In genomic region chr9:113621309-113621791, GRCh38 we compare ENCODE assay signal across 8 cellular contexts.
A peak's percentile ranks its signal among the peaks of the same experiment; 100 is the strongest.
DNase-seq lines count a peak whose midpoint lies in the region; ATAC-seq and TF ChIP-seq lines count a peak whose summit lies in the region.

No MANE protein-coding gene starts in this region.

- peak overlapping the region; percentile 80 for H3K9ac ChIP-seq in HUES6 (ENCODE audit: low read length)
- H3K9ac ChIP-seq in colonic mucosa (ENCODE audit: low read depth in 2 of 2, low read length in 2 of 2), result no peak overlapping the region

- no peaks in the 10 kb centered on the region for H3K9me3 ChIP-seq in HUES6 (ENCODE audit: control insufficient read depth, insufficient read depth, low read depth, low read length)
- no peaks in the 10 kb centered on the region for H3K9me3 ChIP-seq in colonic mucosa
- H3K9me3 ChIP-seq in left lung, result no peaks in the 10 kb centered on the region
- no peaks in the 10 kb centered on the region for H3K9me3 ChIP-seq in thoracic aorta
- H3K9me3 ChIP-seq in CD4-positive, alpha-beta memory T cell (ENCODE audit: control insufficient read depth in 1 of 2, low read length in 2 of 2), result no peaks in the 10 kb centered on the region

- TF ChIP-seq CTCF in colonic mucosa (IDR thresholded peaks at IDR 0.05) (no peak), left lung (IDR thresholded peaks at IDR 0.05) (no peak), thoracic aorta (IDR thresholded peaks at IDR 0.05) (no peak)

- H3K27me3 ChIP-seq in HUES6 (ENCODE audit: control insufficient read depth, insufficient read depth, low read length), result no peaks in the 10 kb centered on the region
- no peaks in the 10 kb centered on the region for H3K27me3 ChIP-seq in colonic mucosa
- H3K27me3 ChIP-seq in left lung, result no peaks in the 10 kb centered on the region
- H3K27me3 ChIP-seq in thoracic aorta (replicated peaks; ENCODE audit: insufficient read depth), result no peaks in the 10 kb centered on the region
- H3K27me3 ChIP-seq in CD4-positive, alpha-beta memory T cell (ENCODE audit: insufficient read depth, low read length), result no peaks in the 10 kb centered on the region

- intact Hi-C loops in colonic mucosa (cut with DNase I), result no loop called here
- intact Hi-C loops in left lung (cut with DNase I), result no loop called here
- intact Hi-C loops in CD4-positive, alpha-beta memory T cell (cut with micrococcal nuclease), result no loop called here

- H3K27me3 Mint-ChIP-seq in CD4-positive, alpha-beta memory T cell, result peaks cover 0 to 7% of the 10 kb centered on the region in 2 donors

- H3K36me3 ChIP-seq in HUES6 (ENCODE audit: control insufficient read depth, insufficient read depth, low read length), result no peaks in the 10 kb centered on the region
- H3K36me3 ChIP-seq in colonic mucosa, result no peaks in the 10 kb centered on the region
- H3K36me3 ChIP-seq in left lung, result no peaks in the 10 kb centered on the region
- no peaks in the 10 kb centered on the region for H3K36me3 ChIP-seq in thoracic aorta
- H3K36me3 ChIP-seq in CD4-positive, alpha-beta memory T cell (ENCODE audit: insufficient read depth, low read length), result no peaks in the 10 kb centered on the region

- H3K27ac ChIP-seq in HUES6 (ENCODE audit: low read depth, low read length) (peak overlapping the region; percentile 90; the same call in 1 of the 2 replicates), colonic mucosa (peak overlapping the region; percentile 14), left lung (peak overlapping the region; percentile 69 to 80), thoracic aorta (peak overlapping the region; percentile 97 to 99)
- no peak overlapping the region for H3K27ac ChIP-seq in CD4-positive, alpha-beta memory T cell (ENCODE audit: low read depth, low read length)

- H3K4me3 ChIP-seq in HUES6 (ENCODE audit: low read depth, low read length), result no peak overlapping the region
- no peak overlapping the region for H3K4me3 ChIP-seq in colonic mucosa
- no peak overlapping the region for H3K4me3 ChIP-seq in left lung
- peak overlapping the region; percentile 62 for H3K4me3 ChIP-seq in thoracic aorta
- H3K4me3 ChIP-seq in CD4-positive, alpha-beta memory T cell (ENCODE audit: low read length in 2 of 2), result no peak overlapping the region

- no peak overlapping the region for H3K27ac Mint-ChIP-seq in CD4-positive, alpha-beta memory T cell

- H3K4me3 Mint-ChIP-seq in CD4-positive, alpha-beta memory T cell, result no peak overlapping the region

- CTCF ChIA-PET in CD4-positive, alpha-beta memory T cell (lab: Charles Lee; ENCODE audit: partially characterized antibody), result no interaction called here

- ATAC-seq in left lung (peak; percentile 39), thoracic aorta (ENCODE audit: insufficient number of reproducible peaks, low FRiP score, low read depth) (peak; percentile 56), HG02642 (IDR thresholded peaks at IDR 0.05; ENCODE audit: poor library complexity, unreplicated experiment) (no peak), GM21423 (IDR thresholded peaks at IDR 0.05; ENCODE audit: unreplicated experiment) (no peak)

- H3K4me1 ChIP-seq in HUES6 (ENCODE audit: control insufficient read depth, insufficient read depth, low read length) (peaks cover 50% of the 10 kb centered on the region), colonic mucosa (no peaks in the 10 kb centered on the region), left lung (peaks cover 21 to 27% of the 10 kb centered on the region in 2 donors), thoracic aorta (ENCODE audit: control insufficient read depth in 1 of 2, low read depth in 2 of 2) (peaks cover 42 to 91% of the 10 kb centered on the region in 2 donors)
- H3K4me1 ChIP-seq in CD4-positive, alpha-beta memory T cell (ENCODE audit: insufficient read depth, low read length), result no peaks in the 10 kb centered on the region

- POLR2A ChIA-PET in CD4-positive, alpha-beta memory T cell (lab: Charles Lee; ENCODE audit: partially characterized antibody), result no interaction called here

- no peak for DNase-seq in colonic mucosa
- DNase-seq in left lung, result no peak
- DNase-seq in thoracic aorta (ENCODE audit: low spot score), result peak; percentile 72
- DNase-seq in CD4-positive, alpha-beta memory T cell, result no peak
- no peak for DNase-seq in NCI-H1930 (lab: John Stamatoyannopoulos, UW)

- H3K36me3 Mint-ChIP-seq in CD4-positive, alpha-beta memory T cell, result no peaks in the 10 kb centered on the region

- no peaks in the 10 kb centered on the region for H3K9me3 Mint-ChIP-seq in CD4-positive, alpha-beta memory T cell

- H3K4me1 Mint-ChIP-seq in CD4-positive, alpha-beta memory T cell, result peaks cover 0 to 5% (median 2%) of the 10 kb centered on the region in 4 donors

Comparison
In these comparisons a context has a peak if more than half of its experiments do, and no peak if none do; other contexts are left out.
1. ATAC-seq: peak in left lung (single experiment) and thoracic aorta (single experiment); none in HG02642 (single experiment) and GM21423 (single experiment).